Comparison of ENCODE assay signal across 11 cellular contexts in genomic region chr10:93995598-93996271, GRCh38. TPM values are rescaled to one million over a fixed set of nuclear protein-coding genes. Genes with fewer than 3 reads are reported as not detected.
DNase-seq lines count a peak whose midpoint lies in the region; TF ChIP-seq lines count a peak whose summit lies in the region.
"Had no signal": no experiment of that assay in that cellular context is flagged by ENCODE, and none has a peak within 500 bp of the region (broad histone marks: within the 10 kb centered on the region; RNA-seq: fewer than 3 reads in every experiment).

No MANE protein-coding gene starts in this region.

- intact Hi-C loops in transverse colon (cut with DNase I; ENCODE audit: low total_unique reads), result no loop called here

- 49 to 62% methylated on average over 4 to 10 of the region's 10 CpGs for WGBS in transverse colon (ENCODE audit: low coverage in 1 of 2), 2 donors

- no peaks in the 10 kb centered on the region for H3K27me3 ChIP-seq in adipocyte (replicated peaks; ENCODE audit: control insufficient read depth, insufficient read depth, low read length)
- H3K27me3 ChIP-seq in transverse colon, result peaks cover 14% of the 10 kb centered on the region
- H3K27me3 ChIP-seq: body of pancreas had no signal

- H3K4me3 ChIP-seq in adipocyte (ENCODE audit: low read length) (peak overlapping the region; percentile 84), transverse colon (peak overlapping the region in 3 of 4 donors; percentile 64 to 86 (median 67))
- H3K4me3 ChIP-seq: body of pancreas had no signal

- no peak for TF ChIP-seq EP300 in transverse colon (IDR thresholded peaks at IDR 0.05; ENCODE audit: low read depth)

- in situ Hi-C loops in transverse colon (cut with MboI; ENCODE audit: low pct_ligation_motif_present in 1 of 4, low pct_unique_long_range_greater_than_20kb in 1 of 4, low sequenced_read_pairs in 3 of 4), result no loop called here

- DNase-seq in HCEC 1CT, result peak; percentile 33
- peak; percentile 51 for DNase-seq in adipocyte (ENCODE audit: low read depth)
- peak; percentile 70 for DNase-seq in glomerular visceral epithelial cell (ENCODE audit: extremely low spot score)
- no peak for DNase-seq in transverse colon
- DNase-seq in activated CD4-positive, CD25-positive, alpha-beta regulatory T cell treated with anti-CD3 and anti-CD28 coated beads, Interleukin-2, amount 50 U/mL, for 72 hours, result no peak
- no peak for DNase-seq in NCI-H82 treated with DMSO at 0.1 percent for 48 hours (lab: John Stamatoyannopoulos, UW; ENCODE audit: unreplicated experiment)
- no peak for DNase-seq in DMS114 treated with DMSO at 0.1 percent for 48 hours (lab: John Stamatoyannopoulos, UW; ENCODE audit: unreplicated experiment)
- DNase-seq: activated CD4-positive, alpha-beta memory T cell treated with anti-CD3 and anti-CD28 coated beads, Interleukin-2, amount 10 ng/mL, durations not matched to agents 7 days and 5 days; body of pancreas; NCI-H1105; T1000 had no signal

- peak; percentile 44 for TF ChIP-seq POLR2A in transverse colon (IDR thresholded peaks at IDR 0.05)

- no peaks in the 10 kb centered on the region for H3K9me3 ChIP-seq in adipocyte (ENCODE audit: control insufficient read depth, low read length)
- no peaks in the 10 kb centered on the region for H3K9me3 ChIP-seq in transverse colon
- H3K9me3 ChIP-seq: body of pancreas had no signal

- H3K27ac ChIP-seq in transverse colon, result peak overlapping the region; percentile 81 to 87 (median 84)
- H3K27ac ChIP-seq: body of pancreas had no signal

- H3K9ac ChIP-seq in adipocyte (ENCODE audit: low read length), result no peak overlapping the region

- H3K36me3 ChIP-seq in adipocyte (ENCODE audit: control insufficient read depth, insufficient read depth, low read length, severe bottlenecking) (no peaks in the 10 kb centered on the region), transverse colon (no peaks in the 10 kb centered on the region)

- H3K4me1 ChIP-seq in adipocyte (ENCODE audit: control insufficient read depth, insufficient read depth, low read length) (peaks cover 66% of the 10 kb centered on the region), transverse colon (peaks cover 14 to 62% (median 37%) of the 10 kb centered on the region in 4 donors)

- no peak for TF ChIP-seq CTCF in transverse colon (IDR thresholded peaks at IDR 0.05)

RNA-seq across cellular contexts. Expression of gene PLCE1, which starts 2.0 kb away (rescaled TPM):
- 100 to 1,000 TPM in 1 of 4 donors, 10 to 100 TPM in 3; 67.9 to 100 (median 90.8) TPM for total RNA-seq in transverse colon

Comparison
In these comparisons a context has a peak if more than half of its experiments do, and no peak if none do; other contexts are left out.
1. DNase-seq: peak in HCEC 1CT (single experiment), adipocyte (single experiment) and glomerular visceral epithelial cell (single experiment); none in transverse colon (single experiment), activated CD4-positive, CD25-positive, alpha-beta regulatory T cell treated with anti-CD3 and anti-CD28 coated beads, Interleukin-2, amount 50 U/mL, for 72 hours (single experiment), NCI-H82 treated with DMSO at 0.1 percent for 48 hours (single experiment) and DMS114 treated with DMSO at 0.1 percent for 48 hours (single experiment).